Comparison of ENCODE assay signal across 13 cellular contexts in genomic region chr6:143258945-143259344, GRCh38.
"Had no signal": no experiment of that assay in that cellular context is flagged by ENCODE, and none has a peak within 500 bp of the region (broad histone marks: within the 10 kb centered on the region; RNA-seq: fewer than 3 reads in every experiment).

No MANE protein-coding gene starts in this region.

- DNase-seq: activated CD4-positive, alpha-beta T cell treated with anti-CD3 and anti-CD28 coated beads, Interleukin-2, amount 50 U/mL, for 4 hours; activated CD4-positive, CD25-positive, alpha-beta regulatory T cell treated with anti-CD3 and anti-CD28 coated beads, Interleukin-2, amount 50 U/mL, for 72 hours; activated effector memory CD4-positive, alpha-beta T cell treated with Interleukin-2 at 50 U/mL for 16 hours; activated T-cell treated with anti-CD3 and anti-CD28 coated beads, Interleukin-2, amount 50 U/mL, for 24 hours; aorta; endodermal cell; hypothalamus; kidney glomerular epithelial cell; psoas muscle; right lobe of liver had no signal

- H3K27ac ChIP-seq: breast epithelium, psoas muscle, right lobe of liver, tibial nerve had no signal

- H3K27me3 ChIP-seq: breast epithelium, right lobe of liver, tibial nerve had no signal

- H3K36me3 ChIP-seq: breast epithelium, right lobe of liver, tibial nerve had no signal

- H3K4me1 ChIP-seq: breast epithelium, psoas muscle, right lobe of liver, tibial nerve had no signal

- H3K9me3 ChIP-seq: psoas muscle, right lobe of liver had no signal

- H3K4me3 ChIP-seq: breast epithelium, psoas muscle, right lobe of liver, tibial nerve had no signal

- ATAC-seq: psoas muscle; right lobe of liver; stimulated activated effector memory CD8-positive, alpha-beta T cell treated with anti-CD3 and anti-CD28 coated beads, Interleukin-12 subunit alpha, Interleukin-12 subunit beta, amount 100 ng/mL, for 72 hours had no signal
